14 cellular contexts compared by ENCODE assay signal in genomic region chr4:7855731-7856130, GRCh38.
DNase-seq lines count a peak whose midpoint lies in the region; ATAC-seq and TF ChIP-seq lines count a peak whose summit lies in the region.
"Had no signal": no experiment of that assay in that cellular context is flagged by ENCODE, and none has a peak within 500 bp of the region (broad histone marks: within the 10 kb centered on the region; RNA-seq: fewer than 3 reads in every experiment).

No MANE protein-coding gene starts in this region.

- H3K4me3 Mint-ChIP-seq in activated CD4-positive, alpha-beta T cell treated with anti-CD3 and anti-CD28 coated beads, Interleukin-2, amount 10 ng/mL, durations not matched to agents 7 days and 5 days: no peak overlapping the region
- H3K4me3 Mint-ChIP-seq in T-cell (peak overlapping the region in 2 of 3 donors; percentile 3 to 40), chondrocyte (ENCODE audit: unreplicated experiment) (no peak overlapping the region), osteocyte (ENCODE audit: unreplicated experiment) (no peak overlapping the region)
- H3K4me3 Mint-ChIP-seq: dendritic cell treated with granulocyte-macrophage colony-stimulating factor and Interleukin-4, amounts not matched to agents 40 ng/mL and 50 ng/mL, for 4 days; nephron had no signal

- peak overlapping the region; percentile 95 for H3K27ac Mint-ChIP-seq in activated CD4-positive, alpha-beta T cell treated with anti-CD3 and anti-CD28 coated beads, Interleukin-2, amount 10 ng/mL, durations not matched to agents 7 days and 5 days
- H3K27ac Mint-ChIP-seq in T-cell: peak overlapping the region; percentile 94 to 97
- peak overlapping the region; percentile 84 for H3K27ac Mint-ChIP-seq in chondrocyte (ENCODE audit: unreplicated experiment)
- H3K27ac Mint-ChIP-seq in osteocyte (ENCODE audit: unreplicated experiment): peak overlapping the region; percentile 93
- H3K27ac Mint-ChIP-seq: dendritic cell treated with granulocyte-macrophage colony-stimulating factor and Interleukin-4, amounts not matched to agents 40 ng/mL and 50 ng/mL, for 4 days had no signal

- H3K27me3 Mint-ChIP-seq in activated CD4-positive, alpha-beta T cell treated with anti-CD3 and anti-CD28 coated beads, Interleukin-2, amount 10 ng/mL, durations not matched to agents 7 days and 5 days: no peaks in the 10 kb centered on the region
- H3K27me3 Mint-ChIP-seq in T-cell: no peaks in the 10 kb centered on the region
- no peaks in the 10 kb centered on the region for H3K27me3 Mint-ChIP-seq in chondrocyte (ENCODE audit: low read depth)
- H3K27me3 Mint-ChIP-seq in osteocyte (ENCODE audit: unreplicated experiment): no peaks in the 10 kb centered on the region

- H3K36me3 Mint-ChIP-seq in activated CD4-positive, alpha-beta T cell treated with anti-CD3 and anti-CD28 coated beads, Interleukin-2, amount 10 ng/mL, durations not matched to agents 7 days and 5 days (ENCODE audit: low read depth): peaks cover 13% of the 10 kb centered on the region
- H3K36me3 Mint-ChIP-seq in T-cell (peaks cover 9% of the 10 kb centered on the region), chondrocyte (ENCODE audit: low read depth) (peaks cover 19% of the 10 kb centered on the region), osteocyte (ENCODE audit: unreplicated experiment) (peaks cover 29% of the 10 kb centered on the region)

- no peak for ATAC-seq in T-cell (replicated peaks in 1 of 4)

- CTCF ChIA-PET in activated CD4-positive, alpha-beta T cell treated with anti-CD3 and anti-CD28 coated beads, Interleukin-2, amount 10 ng/mL, durations not matched to agents 7 days and 5 days (lab: Charles Lee): interaction anchor here (0.8 to 1.8 kb wide), 5 partner anchors 12 to 130 kb away, joined by 3 to 6 read pairs (median 4); no protein-coding TSS in a partner anchor
- CTCF ChIA-PET in T-cell (lab: Charles Lee): interaction anchor here in 1 of 2 donors (1.7 kb wide), 1 partner anchor 84 kb away, joined by 6 read pairs; the partner anchor contains the start of gene AFAP1

- H3K4me1 Mint-ChIP-seq in activated CD4-positive, alpha-beta T cell treated with anti-CD3 and anti-CD28 coated beads, Interleukin-2, amount 10 ng/mL, durations not matched to agents 7 days and 5 days: peaks cover 68% of the 10 kb centered on the region
- H3K4me1 Mint-ChIP-seq in T-cell: peaks cover 44 to 87% (median 77%) of the 10 kb centered on the region in 3 donors
- H3K4me1 Mint-ChIP-seq in chondrocyte (ENCODE audit: low read depth): peaks cover 64% of the 10 kb centered on the region
- peaks cover 54% of the 10 kb centered on the region for H3K4me1 Mint-ChIP-seq in osteocyte (ENCODE audit: unreplicated experiment)

- H3K9me3 Mint-ChIP-seq in activated CD4-positive, alpha-beta T cell treated with anti-CD3 and anti-CD28 coated beads, Interleukin-2, amount 10 ng/mL, durations not matched to agents 7 days and 5 days: no peaks in the 10 kb centered on the region
- H3K9me3 Mint-ChIP-seq in T-cell: no peaks in the 10 kb centered on the region
- no peaks in the 10 kb centered on the region for H3K9me3 Mint-ChIP-seq in chondrocyte (ENCODE audit: low read depth)
- no peaks in the 10 kb centered on the region for H3K9me3 Mint-ChIP-seq in osteocyte (ENCODE audit: unreplicated experiment)
- H3K9me3 Mint-ChIP-seq: dendritic cell treated with granulocyte-macrophage colony-stimulating factor and Interleukin-4, amounts not matched to agents 40 ng/mL and 50 ng/mL, for 4 days; nephron had no signal

- TF ChIP-seq CTCF in chondrocyte (IDR thresholded peaks at IDR 0.05) (no peak), osteocyte (IDR thresholded peaks at IDR 0.05) (no peak)

- DNase-seq in activated CD4-positive, alpha-beta T cell treated with anti-CD3 and anti-CD28 coated beads, Interleukin-2, amount 10 ng/mL, durations not matched to agents 7 days and 5 days: no peak
- no peak for DNase-seq in activated CD4-positive, alpha-beta T cell treated with anti-CD3 and anti-CD28 coated beads, Interleukin-2, amount 50 U/mL, for 48 hours
- DNase-seq in T-cell (no peak), chondrocyte (ENCODE audit: low spot score) (no peak), osteocyte (ENCODE audit: extremely low spot score, unreplicated experiment) (no peak), retina (no peak), NCI-H524 (lab: John Stamatoyannopoulos, UW) (no peak), NCI-H2081 treated with DMSO at 0.1 percent for 48 hours (lab: John Stamatoyannopoulos, UW) (no peak)
- DNase-seq: erythroblast, KBM-7, NCI-H82, RPMI8226 had no signal

- POLR2A ChIA-PET in activated CD4-positive, alpha-beta T cell treated with anti-CD3 and anti-CD28 coated beads, Interleukin-2, amount 10 ng/mL, durations not matched to agents 7 days and 5 days (lab: Charles Lee): no interaction called here
- POLR2A ChIA-PET in T-cell (lab: Charles Lee): no interaction called here

Comparison
In these comparisons a context has a peak if more than half of its experiments do, and no peak if none do; other contexts are left out.
1. H3K4me3 Mint-ChIP-seq: peak in T-cell (2 of 3); none in activated CD4-positive, alpha-beta T cell treated with anti-CD3 and anti-CD28 coated beads, Interleukin-2, amount 10 ng/mL, durations not matched to agents 7 days and 5 days (single experiment), chondrocyte (single experiment) and osteocyte (single experiment).
2. Peak in every context shown above with its lines, with median percentiles within 50 percentile points of each other: H3K27ac Mint-ChIP-seq.